8 cellular contexts compared by ENCODE assay signal in the genomic region with DNA sequence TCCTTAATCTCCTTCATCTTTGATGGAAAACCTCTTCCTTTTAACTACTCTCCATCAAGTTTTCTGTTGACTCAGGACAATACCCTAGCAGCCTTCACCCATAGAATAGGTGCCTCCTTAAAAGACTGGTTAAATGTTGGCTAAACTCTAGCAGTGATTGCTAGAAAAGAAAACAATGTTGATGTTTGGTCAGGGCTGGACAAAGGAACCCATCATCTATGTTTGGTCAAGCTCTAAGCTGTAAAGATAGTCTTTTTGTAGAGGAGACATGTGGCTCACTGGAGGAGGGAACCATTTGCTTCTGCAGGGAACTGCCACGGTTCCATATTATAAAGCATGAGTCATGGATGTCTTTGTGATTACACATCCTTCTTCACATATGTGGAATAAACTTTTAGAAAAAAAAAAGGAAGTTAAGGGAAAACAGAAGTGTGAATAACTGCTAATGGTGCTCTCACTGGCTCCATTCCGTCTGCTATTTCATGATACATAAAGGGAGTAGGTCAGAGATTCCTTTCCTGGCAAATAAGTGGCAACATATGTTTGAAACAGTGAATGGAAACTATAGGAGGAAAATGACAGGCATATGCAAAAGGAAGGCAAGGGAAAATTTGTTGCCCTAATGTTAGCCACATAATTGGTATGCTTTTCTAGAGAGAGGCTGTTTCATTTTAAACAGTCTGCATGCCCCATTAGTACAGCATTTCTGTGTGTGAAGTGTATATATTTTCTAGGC.
A peak's percentile ranks its signal among the peaks of the same experiment; 100 is the strongest.
DNase-seq lines count a peak whose midpoint lies in the region; ATAC-seq and TF ChIP-seq lines count a peak whose summit lies in the region.

No MANE protein-coding gene starts in this region.

- H3K27ac ChIP-seq in RWPE2 (ENCODE audit: poor library complexity, severe bottlenecking) (peak overlapping the region; percentile 81), foreskin keratinocyte (peak overlapping the region; percentile 51)

- H3K4me1 Mint-ChIP-seq in activated naive CD8-positive, alpha-beta T cell treated with anti-CD3 and anti-CD28 coated beads, Interleukin-2, amount 50 U/mL, for 24 hours: peaks cover 17% of the 10 kb centered on the region
- H3K4me1 Mint-ChIP-seq in activated naive CD8-positive, alpha-beta T cell treated with anti-CD3 and anti-CD28 coated beads for 36 hours: peaks cover 13% of the 10 kb centered on the region
- H3K4me1 Mint-ChIP-seq in type B pancreatic cell (ENCODE audit: unreplicated experiment): peaks cover 13% of the 10 kb centered on the region

- H3K27me3 ChIP-seq in RWPE2 (ENCODE audit: insufficient read depth, poor library complexity, severe bottlenecking): no peaks in the 10 kb centered on the region
- H3K27me3 ChIP-seq in foreskin keratinocyte: no peaks in the 10 kb centered on the region

- no peak for TF ChIP-seq CTCF in RWPE2 (IDR thresholded peaks at IDR 0.05; ENCODE audit: poor library complexity, severe bottlenecking)
- no peak for TF ChIP-seq CTCF in foreskin keratinocyte (conservative IDR thresholded peaks at IDR 0.05)
- no peak for TF ChIP-seq CTCF in type B pancreatic cell (conservative IDR thresholded peaks at IDR 0.05)

- H3K4me3 ChIP-seq in RWPE2 (ENCODE audit: severe bottlenecking): no peak overlapping the region

- H3K36me3 ChIP-seq in RWPE2 (ENCODE audit: low read depth): no peaks in the 10 kb centered on the region

- no peak for DNase-seq in activated naive CD8-positive, alpha-beta T cell treated with anti-CD3 and anti-CD28 coated beads, Interleukin-2, amount 50 U/mL, for 24 hours
- DNase-seq in activated naive CD8-positive, alpha-beta T cell treated with anti-CD3 and anti-CD28 coated beads for 36 hours: no peak
- DNase-seq in RWPE2 (ENCODE audit: low spot score) (no peak), foreskin keratinocyte (peak; percentile 82 to 92), type B pancreatic cell (ENCODE audit: extremely low spot score, unreplicated experiment) (no peak)

- H3K4me3 Mint-ChIP-seq in activated naive CD8-positive, alpha-beta T cell treated with anti-CD3 and anti-CD28 coated beads, Interleukin-2, amount 50 U/mL, for 24 hours: no peak overlapping the region
- no peak overlapping the region for H3K4me3 Mint-ChIP-seq in activated naive CD8-positive, alpha-beta T cell treated with anti-CD3 and anti-CD28 coated beads for 36 hours
- H3K4me3 Mint-ChIP-seq in type B pancreatic cell: no peak overlapping the region

- peak overlapping the region; percentile 19 for H3K27ac Mint-ChIP-seq in activated naive CD8-positive, alpha-beta T cell treated with anti-CD3 and anti-CD28 coated beads, Interleukin-2, amount 50 U/mL, for 24 hours
- no peak overlapping the region for H3K27ac Mint-ChIP-seq in activated naive CD8-positive, alpha-beta T cell treated with anti-CD3 and anti-CD28 coated beads for 36 hours
- H3K27ac Mint-ChIP-seq in type B pancreatic cell: peak overlapping the region; percentile 37

- H3K36me3 Mint-ChIP-seq in activated naive CD8-positive, alpha-beta T cell treated with anti-CD3 and anti-CD28 coated beads, Interleukin-2, amount 50 U/mL, for 24 hours (ENCODE audit: low read depth): peaks cover 9% of the 10 kb centered on the region
- H3K36me3 Mint-ChIP-seq in activated naive CD8-positive, alpha-beta T cell treated with anti-CD3 and anti-CD28 coated beads for 36 hours: peaks cover 12% of the 10 kb centered on the region
- H3K36me3 Mint-ChIP-seq in type B pancreatic cell: no peaks in the 10 kb centered on the region

- H3K27me3 Mint-ChIP-seq in activated naive CD8-positive, alpha-beta T cell treated with anti-CD3 and anti-CD28 coated beads, Interleukin-2, amount 50 U/mL, for 24 hours: no peaks in the 10 kb centered on the region
- H3K27me3 Mint-ChIP-seq in activated naive CD8-positive, alpha-beta T cell treated with anti-CD3 and anti-CD28 coated beads for 36 hours: no peaks in the 10 kb centered on the region
- H3K27me3 Mint-ChIP-seq in type B pancreatic cell: no peaks in the 10 kb centered on the region

- H3K9me3 Mint-ChIP-seq in activated naive CD8-positive, alpha-beta T cell treated with anti-CD3 and anti-CD28 coated beads, Interleukin-2, amount 50 U/mL, for 24 hours: no peaks in the 10 kb centered on the region
- no peaks in the 10 kb centered on the region for H3K9me3 Mint-ChIP-seq in activated naive CD8-positive, alpha-beta T cell treated with anti-CD3 and anti-CD28 coated beads for 36 hours
- H3K9me3 Mint-ChIP-seq in type B pancreatic cell: peaks cover 4% of the 10 kb centered on the region

- H3K9me3 ChIP-seq in RWPE2 (ENCODE audit: severe bottlenecking): no peaks in the 10 kb centered on the region

- TF ChIP-seq POLR2A in GM18505 (IDR thresholded peaks at IDR 0.05; ENCODE audit: borderline replicate concordance, extremely low read depth, insufficient read depth, insufficient read length): no peak

- ATAC-seq in activated naive CD8-positive, alpha-beta T cell treated with anti-CD3 and anti-CD28 coated beads, Interleukin-2, amount 50 U/mL, for 24 hours: peak; percentile 63
- ATAC-seq in RWPE2 (ENCODE audit: low read depth) (peak; percentile 96), foreskin keratinocyte (peak; percentile 94), HG02870 (IDR thresholded peaks at IDR 0.05; ENCODE audit: unreplicated experiment) (no peak), GM18505 (IDR thresholded peaks at IDR 0.05; ENCODE audit: unreplicated experiment) (no peak), GM19452 (IDR thresholded peaks at IDR 0.05; ENCODE audit: unreplicated experiment) (no peak)

- H3K4me1 ChIP-seq in RWPE2 (ENCODE audit: insufficient read depth, poor library complexity, severe bottlenecking) (peaks cover 27% of the 10 kb centered on the region), foreskin keratinocyte (peaks cover 43% of the 10 kb centered on the region)

Comparison
In these comparisons a context has a peak if more than half of its experiments do, and no peak if none do; other contexts are left out.
1. ATAC-seq: peak in activated naive CD8-positive, alpha-beta T cell treated with anti-CD3 and anti-CD28 coated beads, Interleukin-2, amount 50 U/mL, for 24 hours (single experiment), RWPE2 (single experiment) and foreskin keratinocyte (single experiment); none in HG02870 (single experiment), GM18505 (single experiment) and GM19452 (single experiment).
2. DNase-seq: peak in foreskin keratinocyte (2 of 2); none in activated naive CD8-positive, alpha-beta T cell treated with anti-CD3 and anti-CD28 coated beads, Interleukin-2, amount 50 U/mL, for 24 hours (single experiment), activated naive CD8-positive, alpha-beta T cell treated with anti-CD3 and anti-CD28 coated beads for 36 hours (single experiment), RWPE2 (single experiment) and type B pancreatic cell (single experiment).